Comparison of ENCODE assay signal across 1 cellular context in the genomic region with DNA sequence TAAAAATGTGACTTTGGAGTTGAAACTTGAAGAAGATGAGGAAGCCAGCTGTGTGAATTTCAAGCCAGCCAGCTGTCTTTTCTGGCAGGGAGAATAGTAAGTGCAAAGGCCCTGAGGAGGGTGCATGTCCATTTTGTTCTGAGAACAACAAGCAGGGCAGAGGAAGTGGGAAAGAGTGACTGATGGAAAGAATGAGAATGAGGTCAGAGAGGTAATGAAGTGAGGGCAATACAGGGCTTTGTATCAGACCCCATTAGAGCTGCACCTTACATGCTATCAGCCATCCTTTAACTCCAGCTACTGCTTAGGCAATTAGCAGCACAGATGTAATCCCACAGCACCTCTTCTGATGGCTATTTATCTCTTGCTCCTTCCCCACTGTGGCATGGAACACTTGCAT.
TF ChIP-seq lines count a peak whose summit lies in the region.

No MANE protein-coding gene starts in this region.

TF ChIP-seq in GM12878, 131 proteins besides CTCF, POLR2A, EP300 and RAD21:
- TF ChIP-seq SPI1 (IDR thresholded peaks at IDR 0.05; ENCODE audit: borderline replicate concordance, insufficient read depth, low read depth, low read length) (0 out of 2 replicates have a peak, but pooled peaks have one; percentile 3), MXI1 (IDR thresholded peaks at IDR 0.05; ENCODE audit: low read depth, low read length) (no peak), BRCA1 (IDR thresholded peaks at IDR 0.05; ENCODE audit: low read depth, low read length) (no peak)
